In the genomic region with DNA sequence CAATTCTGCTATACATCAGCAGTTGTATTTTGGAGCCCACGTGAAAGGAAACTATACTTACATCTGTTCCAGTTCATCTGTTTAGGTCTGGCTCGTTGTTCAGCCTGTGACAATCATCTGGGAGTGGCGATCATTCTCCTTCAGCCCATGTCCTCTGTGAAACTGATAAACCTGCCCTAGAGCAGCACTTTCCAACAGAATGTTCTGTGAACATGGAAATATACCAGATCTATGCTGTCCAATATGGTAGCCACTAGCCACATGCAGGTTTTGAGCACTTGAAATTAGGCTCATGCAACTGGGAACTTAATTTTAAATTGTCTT, we compare ENCODE assay signal across 12 cellular contexts.
DNase-seq lines count a peak whose midpoint lies in the region; ATAC-seq lines count a peak whose summit lies in the region.
"Had no signal": no experiment of that assay in that cellular context is flagged by ENCODE, and none has a peak within 500 bp of the region (broad histone marks: within the 10 kb centered on the region; RNA-seq: fewer than 3 reads in every experiment).

No MANE protein-coding gene starts in this region.

- peak; percentile 21 for ATAC-seq in GM18502 (IDR thresholded peaks at IDR 0.05; ENCODE audit: poor library complexity, unreplicated experiment)
- ATAC-seq in GM19351 (IDR thresholded peaks at IDR 0.05; ENCODE audit: unreplicated experiment), result peak; percentile 10
- ATAC-seq in HG02610 (IDR thresholded peaks at IDR 0.05; ENCODE audit: unreplicated experiment), result peak; percentile 20
- ATAC-seq in HG03442 (IDR thresholded peaks at IDR 0.05; ENCODE audit: unreplicated experiment), result peak; percentile 3

- DNase-seq in NCI-H187 treated with DMSO at 0.1 percent for 48 hours (lab: John Stamatoyannopoulos, UW) (no peak), putamen (ENCODE audit: low spot score) (no peak), AG20443 (ENCODE audit: low spot score) (no peak), SHP77 (lab: John Stamatoyannopoulos, UW) (no peak)
- DNase-seq: HCEC 1CT, KG1, NCI-H1436 treated with DMSO at 0.1 percent for 48 hours, NCI-H446 had no signal
